16 cellular contexts compared by ENCODE assay signal in genomic region chr5:131150408-131150807, GRCh38. TPM values are rescaled to one million over a fixed set of nuclear protein-coding genes. Genes with fewer than 3 reads are reported as not detected.
A peak's percentile ranks its signal among the peaks of the same experiment; 100 is the strongest.
DNase-seq lines count a peak whose midpoint lies in the region; ATAC-seq, FAIRE-seq and TF ChIP-seq lines count a peak whose summit lies in the region.
"Had no signal": no experiment of that assay in that cellular context is flagged by ENCODE, and none has a peak within 500 bp of the region (broad histone marks: within the 10 kb centered on the region; RNA-seq: fewer than 3 reads in every experiment).

No MANE protein-coding gene starts in this region.

- POLR2A ChIA-PET in activated CD8-positive, alpha-beta T cell treated with anti-CD3 and anti-CD28 coated beads for 36 hours (lab: Charles Lee): interaction anchor here (0.6 kb wide), 1 partner anchor 840 kb away, joined by 3 read pairs; no protein-coding TSS in a partner anchor
- POLR2A ChIA-PET in activated CD8-positive, alpha-beta T cell treated with anti-CD3 and anti-CD28 coated beads, Interleukin-2, amount 10 ng/mL, durations not matched to agents 7 days and 5 days (lab: Charles Lee): no interaction called here
- POLR2A ChIA-PET in K562 (lab: Yijun Ruan, JAX): interaction anchor here (1.5 to 8.5 kb wide), 3 partner anchors 10 to 234 kb away, joined by 6 to 65 read pairs (median 8); no protein-coding TSS in a partner anchor

- no peak overlapping the region for H3K9ac ChIP-seq in K562 (ENCODE audit: insufficient read depth in 1 of 2, low read depth in 2 of 2, low read length in 2 of 2)
- H3K9ac ChIP-seq: BLaER1 treated with 17β-estradiol and CSF1 and Interleukin-3, amounts not matched to agents 10 nM and 100 nM had no signal

- H2AFZ ChIP-seq in GM23338 (0 out of 2 replicates have a peak overlapping the region, but pooled peaks have one; percentile 16), K562 (ENCODE audit: low read depth, low read length) (peak overlapping the region; percentile 20)

- H3K27ac ChIP-seq in GM23338 (ENCODE audit: low read depth) (no peak overlapping the region), K562 (ENCODE audit: extremely low read depth, low read depth, low read length) (no peak overlapping the region)
- H3K27ac ChIP-seq: BLaER1 treated with 17β-estradiol and CSF1 and Interleukin-3, amounts not matched to agents 10 nM and 100 nM had no signal

- no peaks in the 10 kb centered on the region for H3K79me2 ChIP-seq in GM23338 (replicated peaks; ENCODE audit: insufficient read depth)
- no peaks in the 10 kb centered on the region for H3K79me2 ChIP-seq in K562 (ENCODE audit: control insufficient read depth, insufficient read depth, low read length)

- TF ChIP-seq POLR2A in K562 (conservative IDR thresholded peaks at IDR 0.05): no peak

- H3K4me3 Mint-ChIP-seq in activated CD8-positive, alpha-beta T cell treated with anti-CD3 and anti-CD28 coated beads for 36 hours: no peak overlapping the region
- no peak overlapping the region for H3K4me3 Mint-ChIP-seq in activated CD8-positive, alpha-beta T cell treated with anti-CD3 and anti-CD28 coated beads, Interleukin-2, amount 10 ng/mL, durations not matched to agents 7 days and 5 days
- H3K4me3 Mint-ChIP-seq in GM23338: no peak overlapping the region
- H3K4me3 Mint-ChIP-seq: B cell; CD8-positive, alpha-beta T cell; HFFc6 had no signal

- no peak for TF ChIP-seq RAD21 in K562 (CRISPR knock-in tag; conservative IDR thresholded peaks at IDR 0.05 in 1 of 2, IDR thresholded peaks at IDR 0.05 in 1 of 2)

- DNase-seq in activated CD8-positive, alpha-beta T cell treated with anti-CD3 and anti-CD28 coated beads for 36 hours: no peak
- DNase-seq in activated CD8-positive, alpha-beta T cell treated with anti-CD3 and anti-CD28 coated beads, Interleukin-2, amount 10 ng/mL, durations not matched to agents 7 days and 5 days: no peak
- DNase-seq in GM23338 (ENCODE audit: low spot score) (no peak), NCI-H146 (lab: John Stamatoyannopoulos, UW) (peak; percentile 50), K562 (ENCODE audit: extremely low read depth in 1 of 4, low spot score in 3 of 4) (no peak), NCI-H748 (lab: John Stamatoyannopoulos, UW; ENCODE audit: unreplicated experiment) (no peak)
- DNase-seq: Calu3; CD8-positive, alpha-beta T cell; DMS79 treated with DMSO at 0.1 percent for 48 hours; GF-D8; GOT3; H7; HFFc6 had no signal

- H3K4me2 ChIP-seq in GM23338 (no peak overlapping the region), K562 (ENCODE audit: insufficient read depth, low read length) (no peak overlapping the region)
- H3K4me2 ChIP-seq: BLaER1 treated with 17β-estradiol and CSF1 and Interleukin-3, amounts not matched to agents 10 nM and 100 nM had no signal

- CTCF ChIA-PET in activated CD8-positive, alpha-beta T cell treated with anti-CD3 and anti-CD28 coated beads for 36 hours (lab: Charles Lee): no interaction called here
- CTCF ChIA-PET in activated CD8-positive, alpha-beta T cell treated with anti-CD3 and anti-CD28 coated beads, Interleukin-2, amount 10 ng/mL, durations not matched to agents 7 days and 5 days (lab: Charles Lee): no interaction called here
- CTCF ChIA-PET in K562 (lab: Yijun Ruan, JAX; ENCODE audit: low intra/inter-chr PET ratio): no interaction called here

- FAIRE-seq in K562 (lab: Jason Lieb, UNC): no peak

- H4K20me1 ChIP-seq in GM23338 (replicated peaks; ENCODE audit: insufficient read depth): no peaks in the 10 kb centered on the region
- H4K20me1 ChIP-seq in K562 (replicated peaks; ENCODE audit: control insufficient read depth, insufficient read depth, low read length): no peaks in the 10 kb centered on the region
- H4K20me1 ChIP-seq: BLaER1 treated with 17β-estradiol and CSF1 and Interleukin-3, amounts not matched to agents 10 nM and 100 nM had no signal

- 53% methylated on average over 7 of the region's 7 CpGs for WGBS in K562 (ENCODE audit: insufficient coverage, low coverage, missing lambda C conversion rate)

- intact Hi-C loops in activated CD8-positive, alpha-beta T cell treated with anti-CD3 and anti-CD28 coated beads for 36 hours (cut with micrococcal nuclease): no loop called here
- intact Hi-C loops in K562 (cut with micrococcal nuclease): no loop called here

- TF ChIP-seq CTCF in activated CD8-positive, alpha-beta T cell treated with anti-CD3 and anti-CD28 coated beads for 36 hours (IDR thresholded peaks at IDR 0.05): no peak
- TF ChIP-seq CTCF in GM23338 (conservative IDR thresholded peaks at IDR 0.05; ENCODE audit: low read depth in 2 of 2) (no peak), K562 (IDR thresholded peaks at IDR 0.05 in 2 of 3, conservative IDR thresholded peaks at IDR 0.05 in 1 of 3; ENCODE audit: insufficient read depth in 2 of 3, low read depth in 1 of 3, low read length in 3 of 3) (no peak)

- H3K36me3 ChIP-seq in GM23338 (ENCODE audit: insufficient read depth) (no peaks in the 10 kb centered on the region), K562 (ENCODE audit: control insufficient read depth, insufficient read depth, low read length) (no peaks in the 10 kb centered on the region)

- no peaks in the 10 kb centered on the region for H3K27me3 ChIP-seq in GM23338 (ENCODE audit: insufficient read depth)
- no peaks in the 10 kb centered on the region for H3K27me3 ChIP-seq in K562 (ENCODE audit: control insufficient read depth in 2 of 2, insufficient read depth in 2 of 2, low read length in 2 of 2)
- H3K27me3 ChIP-seq: BLaER1 treated with 17β-estradiol and CSF1 and Interleukin-3, amounts not matched to agents 10 nM and 100 nM had no signal

- H3K9me1 ChIP-seq in K562 (ENCODE audit: control insufficient read depth, insufficient read depth, low read length): no peaks in the 10 kb centered on the region

- no peak for TF ChIP-seq EP300 in K562 (IDR thresholded peaks at IDR 0.05; ENCODE audit: low read length)

- H3K36me3 Mint-ChIP-seq in activated CD8-positive, alpha-beta T cell treated with anti-CD3 and anti-CD28 coated beads for 36 hours (ENCODE audit: low read depth): no peaks in the 10 kb centered on the region
- H3K36me3 Mint-ChIP-seq in activated CD8-positive, alpha-beta T cell treated with anti-CD3 and anti-CD28 coated beads, Interleukin-2, amount 10 ng/mL, durations not matched to agents 7 days and 5 days (ENCODE audit: low read depth): peaks cover 2% of the 10 kb centered on the region
- peaks cover 4% of the 10 kb centered on the region; the same call in 2 of the 3 replicates for H3K36me3 Mint-ChIP-seq in GM23338 (ENCODE audit: low read depth)
- H3K36me3 Mint-ChIP-seq: CD8-positive, alpha-beta T cell had no signal

- BruUV-seq in K562 (replicated peaks; lab: Mats Ljungman, UMichigan): no TSS peak

- H3K9me3 Mint-ChIP-seq in activated CD8-positive, alpha-beta T cell treated with anti-CD3 and anti-CD28 coated beads for 36 hours: no peaks in the 10 kb centered on the region
- H3K9me3 Mint-ChIP-seq in activated CD8-positive, alpha-beta T cell treated with anti-CD3 and anti-CD28 coated beads, Interleukin-2, amount 10 ng/mL, durations not matched to agents 7 days and 5 days (ENCODE audit: insufficient read depth): no peaks in the 10 kb centered on the region
- H3K9me3 Mint-ChIP-seq in GM23338: no peaks in the 10 kb centered on the region
- H3K9me3 Mint-ChIP-seq: CD8-positive, alpha-beta T cell; HFFc6 had no signal

- peaks cover 4% of the 10 kb centered on the region for H3K4me1 Mint-ChIP-seq in activated CD8-positive, alpha-beta T cell treated with anti-CD3 and anti-CD28 coated beads for 36 hours (ENCODE audit: low read depth)
- H3K4me1 Mint-ChIP-seq in activated CD8-positive, alpha-beta T cell treated with anti-CD3 and anti-CD28 coated beads, Interleukin-2, amount 10 ng/mL, durations not matched to agents 7 days and 5 days (ENCODE audit: low read depth): no peaks in the 10 kb centered on the region
- no peaks in the 10 kb centered on the region for H3K4me1 Mint-ChIP-seq in GM23338
- H3K4me1 Mint-ChIP-seq: B cell had no signal

- peak; percentile 24 for ATAC-seq in activated CD8-positive, alpha-beta T cell treated with anti-CD3 and anti-CD28 coated beads for 36 hours
- ATAC-seq in activated CD8-positive, alpha-beta T cell treated with anti-CD3 and anti-CD28 coated beads, Interleukin-2, amount 10 ng/mL, durations not matched to agents 7 days and 5 days: no peak
- ATAC-seq in GM23338 (no peak), K562 (peak; percentile 51; the same call in 2 of the 3 replicates)
- ATAC-seq: CD8-positive, alpha-beta T cell; HCT116 had no signal

- H3K4me3 ChIP-seq in GM23338: no peak overlapping the region
- no peak overlapping the region for H3K4me3 ChIP-seq in K562
- H3K4me3 ChIP-seq: BLaER1 treated with 17β-estradiol and CSF1 and Interleukin-3, amounts not matched to agents 10 nM and 100 nM had no signal

- H3K9me3 ChIP-seq in K562 (replicated peaks; ENCODE audit: control insufficient read depth, insufficient read depth, low read depth, low read length): no peaks in the 10 kb centered on the region
- H3K9me3 ChIP-seq: BLaER1 treated with 17β-estradiol and CSF1 and Interleukin-3, amounts not matched to agents 10 nM and 100 nM had no signal

- H3K27me3 Mint-ChIP-seq in activated CD8-positive, alpha-beta T cell treated with anti-CD3 and anti-CD28 coated beads for 36 hours: no peaks in the 10 kb centered on the region
- no peaks in the 10 kb centered on the region for H3K27me3 Mint-ChIP-seq in activated CD8-positive, alpha-beta T cell treated with anti-CD3 and anti-CD28 coated beads, Interleukin-2, amount 10 ng/mL, durations not matched to agents 7 days and 5 days (ENCODE audit: low read depth)
- H3K27me3 Mint-ChIP-seq in GM23338 (ENCODE audit: insufficient read depth, low read depth, poor library complexity): peaks cover 6% of the 10 kb centered on the region
- H3K27me3 Mint-ChIP-seq: B cell had no signal

- in situ Hi-C loops in K562 (cut with MboI): no loop called here

- H3K4me1 ChIP-seq in GM23338 (ENCODE audit: insufficient read depth) (no peaks in the 10 kb centered on the region), K562 (replicated peaks in 1 of 2; ENCODE audit: control insufficient read depth in 2 of 2, insufficient read depth in 2 of 2, low read length in 2 of 2) (no peaks in the 10 kb centered on the region)
- H3K4me1 ChIP-seq: BLaER1 treated with 17β-estradiol and CSF1 and Interleukin-3, amounts not matched to agents 10 nM and 100 nM had no signal

- no peak overlapping the region for H3K27ac Mint-ChIP-seq in activated CD8-positive, alpha-beta T cell treated with anti-CD3 and anti-CD28 coated beads for 36 hours
- no peak overlapping the region for H3K27ac Mint-ChIP-seq in activated CD8-positive, alpha-beta T cell treated with anti-CD3 and anti-CD28 coated beads, Interleukin-2, amount 10 ng/mL, durations not matched to agents 7 days and 5 days
- H3K27ac Mint-ChIP-seq in GM23338: no peak overlapping the region
- H3K27ac Mint-ChIP-seq: B cell; CD8-positive, alpha-beta T cell; HFFc6 had no signal

- H3K9me2 ChIP-seq in GM23338 (ENCODE audit: insufficient read depth): no peaks in the 10 kb centered on the region

- H3F3A ChIP-seq in GM23338 (replicated peaks; ENCODE audit: low read depth): no peaks in the 10 kb centered on the region

RNA-seq across cellular contexts. Expression of gene HINT1, which starts 14.6 kb away (rescaled TPM):
- total RNA-seq in activated CD8-positive, alpha-beta T cell treated with anti-CD3 and anti-CD28 coated beads for 36 hours: 100 to 1,000 TPM; 317 to 322 TPM
- 100 to 1,000 TPM; 232 to 246 TPM for total RNA-seq in activated CD8-positive, alpha-beta T cell treated with anti-CD3 and anti-CD28 coated beads, Interleukin-2, amount 10 ng/mL, durations not matched to agents 7 days and 5 days
- 165 and 171 TPM in 2 replicates for total RNA-seq in GM23338 (2014; rRNA removed; shearing (Covaris generic))
- 608 and 687 TPM in 2 replicates for polyA plus RNA-seq in GM23338 (2016; fragmentation: Nextera tagmentation; extraction: Ambion mirVana)
- 107 and 146 TPM in 2 replicates for total RNA-seq in K562 (2011; cell fraction: chromatin; rRNA removed; ENCODE audit: low replicate concordance)
- 142 and 143 TPM in 2 replicates for total RNA-seq in K562 (2011; cell fraction: nucleolus; rRNA removed)
- 174 and 224 TPM in 2 replicates for total RNA-seq in K562 (2011; cell fraction: nucleoplasm; rRNA removed)
- 377 and 382 TPM in 2 replicates for total RNA-seq in K562 (2014; rRNA removed)
- total RNA-seq in K562 (2014; rRNA removed; fragmentation: Illumina TruSeq; extraction: Trizol): 401 and 433 TPM in 2 replicates
- 460 and 500 TPM in 2 replicates for total RNA-seq in K562 (2015; rRNA removed; fragmentation: Illumina TruSeq; extraction: Trizol)
- total RNA-seq in K562 (2021): 296 and 326 TPM in 2 replicates
- 922 and 1,017 TPM in 2 replicates for polyA plus RNA-seq in K562 (2011; rRNA removed)
- 360 and 636 TPM in 2 replicates for polyA plus RNA-seq in K562 (2011; cell fraction: cytosol; rRNA removed)
- polyA plus RNA-seq in K562 (2011; cell fraction: nucleus; rRNA removed): 333 and 486 TPM in 2 replicates
- polyA plus RNA-seq in K562 (2012): 503 and 613 TPM in 2 replicates
- polyA plus RNA-seq in K562 (2014; fragmentation: Illumina TruSeq; extraction: Trizol): 284 and 302 TPM in 2 replicates
- 1,000 to 10,000 TPM; 1,005 to 1,027 TPM for polyA plus RNA-seq in K562 (2014; fragmentation: Nextera tagmentation; extraction: Ambion mirVana)
- 596 and 707 TPM in 2 replicates for polyA plus RNA-seq in K562 (2014; rRNA removed)
- polyA minus RNA-seq in K562 (2011; rRNA and poly(A)+ RNA removed): 291 and 318 TPM in 2 replicates
- polyA minus RNA-seq in K562 (2011; cell fraction: cytosol; rRNA and poly(A)+ RNA removed): 107 and 120 TPM in 2 replicates
- polyA minus RNA-seq in K562 (2011; cell fraction: nucleus; rRNA and poly(A)+ RNA removed): 79.7 and 139 TPM in 2 replicates

RNA-seq across cellular contexts. Expression of gene LYRM7, which starts 20.3 kb away (rescaled TPM):
- total RNA-seq in activated CD8-positive, alpha-beta T cell treated with anti-CD3 and anti-CD28 coated beads for 36 hours: 10 to 100 TPM; 23.2 to 24.0 TPM
- 10 to 100 TPM; 16.3 to 17.8 TPM for total RNA-seq in activated CD8-positive, alpha-beta T cell treated with anti-CD3 and anti-CD28 coated beads, Interleukin-2, amount 10 ng/mL, durations not matched to agents 7 days and 5 days
- 11.3 and 38.4 TPM in 2 replicates for total RNA-seq in GM23338 (2014; rRNA removed; shearing (Covaris generic))
- 24.2 and 34.8 TPM in 2 replicates for polyA plus RNA-seq in GM23338 (2016; fragmentation: Nextera tagmentation; extraction: Ambion mirVana)
- total RNA-seq in K562 (2011; cell fraction: chromatin; rRNA removed; ENCODE audit: low replicate concordance): 3.4 and 15.9 TPM in 2 replicates
- total RNA-seq in K562 (2011; cell fraction: nucleolus; rRNA removed): 2.3 and 5.9 TPM in 2 replicates
- total RNA-seq in K562 (2011; cell fraction: nucleoplasm; rRNA removed): 7.1 and 17.6 TPM in 2 replicates
- total RNA-seq in K562 (2014; rRNA removed): 16.2 and 22.9 TPM in 2 replicates
- 39.4 and 43.5 TPM in 2 replicates for total RNA-seq in K562 (2014; rRNA removed; fragmentation: Illumina TruSeq; extraction: Trizol)
- 28.1 and 33.3 TPM in 2 replicates for total RNA-seq in K562 (2015; rRNA removed; fragmentation: Illumina TruSeq; extraction: Trizol)
- total RNA-seq in K562 (2021): 27.1 and 32.7 TPM in 2 replicates
- polyA plus RNA-seq in K562 (2011; rRNA removed): 18.4 and 24.1 TPM in 2 replicates
- polyA plus RNA-seq in K562 (2011; cell fraction: cytosol; rRNA removed): 3.9 and 8.6 TPM in 2 replicates
- 3.9 and 4.9 TPM in 2 replicates for polyA plus RNA-seq in K562 (2011; cell fraction: nucleus; rRNA removed)
- 16.2 and 18.8 TPM in 2 replicates for polyA plus RNA-seq in K562 (2012)
- 33.4 and 37.2 TPM in 2 replicates for polyA plus RNA-seq in K562 (2014; fragmentation: Illumina TruSeq; extraction: Trizol)
- polyA plus RNA-seq in K562 (2014; fragmentation: Nextera tagmentation; extraction: Ambion mirVana): 10 to 100 TPM; 53.6 to 70.1 TPM
- polyA plus RNA-seq in K562 (2014; rRNA removed): 24.4 and 28.3 TPM in 2 replicates
- polyA minus RNA-seq in K562 (2011; rRNA and poly(A)+ RNA removed): 11.9 and 12.4 TPM in 2 replicates
- polyA minus RNA-seq in K562 (2011; cell fraction: cytosol; rRNA and poly(A)+ RNA removed): 14.7 and 19.9 TPM in 2 replicates
- polyA minus RNA-seq in K562 (2011; cell fraction: nucleus; rRNA and poly(A)+ RNA removed): 2.0 and 4.0 TPM in 2 replicates

Comparison
In these comparisons a context has a peak if more than half of its experiments do, and no peak if none do; other contexts are left out.
1. ATAC-seq: peak in activated CD8-positive, alpha-beta T cell treated with anti-CD3 and anti-CD28 coated beads for 36 hours (single experiment) and K562 (single experiment); none in activated CD8-positive, alpha-beta T cell treated with anti-CD3 and anti-CD28 coated beads, Interleukin-2, amount 10 ng/mL, durations not matched to agents 7 days and 5 days (single experiment) and GM23338 (single experiment).